1 cellular context compared by ENCODE assay signal in the genomic region with DNA sequence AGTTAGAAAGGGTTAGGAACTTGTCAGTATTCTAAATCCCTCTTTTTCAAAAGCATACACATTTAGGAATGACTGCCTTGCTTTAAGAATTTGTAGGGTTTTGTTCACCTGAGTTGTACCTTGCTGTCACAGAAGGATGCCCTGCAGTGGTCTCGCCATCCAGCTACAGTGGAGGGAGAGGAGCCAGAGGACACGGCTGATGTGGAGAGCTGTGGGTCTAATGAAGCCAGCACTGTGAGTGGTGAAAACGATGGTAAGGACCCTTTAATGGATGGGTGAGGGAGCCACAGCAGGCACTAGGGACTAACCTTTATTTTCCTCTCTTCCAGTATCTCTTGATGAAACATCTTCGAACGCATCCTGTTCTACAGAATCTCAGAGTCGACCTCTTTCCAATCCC.
TF ChIP-seq lines count a peak whose summit lies in the region.

No MANE protein-coding gene starts in this region.

TF ChIP-seq in HepG2, 621 proteins besides CTCF, POLR2A, EP300 and RAD21:
- TF ChIP-seq, protein P1, sequence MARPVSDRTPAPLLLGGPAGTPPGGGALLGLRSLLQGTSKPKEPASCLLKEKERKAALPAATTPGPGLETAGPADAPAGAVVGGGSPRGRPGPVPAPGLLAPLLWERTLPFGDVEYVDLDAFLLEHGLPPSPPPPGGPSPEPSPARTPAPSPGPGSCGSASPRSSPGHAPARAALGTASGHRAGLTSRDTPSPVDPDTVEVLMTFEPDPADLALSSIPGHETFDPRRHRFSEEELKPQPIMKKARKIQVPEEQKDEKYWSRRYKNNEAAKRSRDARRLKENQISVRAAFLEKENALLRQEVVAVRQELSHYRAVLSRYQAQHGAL (CRISPR knock-in tag; IDR thresholded peaks at IDR 0.05; ENCODE audit: not compliant biosample characterization) = no peak
- peak; percentile 95 for TF ChIP-seq RBM22 (optimal IDR thresholded peaks at IDR 0.05; ENCODE audit: low read length)
- TF ChIP-seq, protein P2, sequence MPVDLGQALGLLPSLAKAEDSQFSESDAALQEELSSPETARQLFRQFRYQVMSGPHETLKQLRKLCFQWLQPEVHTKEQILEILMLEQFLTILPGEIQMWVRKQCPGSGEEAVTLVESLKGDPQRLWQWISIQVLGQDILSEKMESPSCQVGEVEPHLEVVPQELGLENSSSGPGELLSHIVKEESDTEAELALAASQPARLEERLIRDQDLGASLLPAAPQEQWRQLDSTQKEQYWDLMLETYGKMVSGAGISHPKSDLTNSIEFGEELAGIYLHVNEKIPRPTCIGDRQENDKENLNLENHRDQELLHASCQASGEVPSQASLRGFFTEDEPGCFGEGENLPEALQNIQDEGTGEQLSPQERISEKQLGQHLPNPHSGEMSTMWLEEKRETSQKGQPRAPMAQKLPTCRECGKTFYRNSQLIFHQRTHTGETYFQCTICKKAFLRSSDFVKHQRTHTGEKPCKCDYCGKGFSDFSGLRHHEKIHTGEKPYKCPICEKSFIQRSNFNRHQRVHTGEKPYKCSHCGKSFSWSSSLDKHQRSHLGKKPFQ (CRISPR knock-in tag; IDR thresholded peaks at IDR 0.05; ENCODE audit: insufficient replicate concordance) = no peak
TF ChIP-seq in HepG2: peak in this region for 1.
